In the genomic region with DNA sequence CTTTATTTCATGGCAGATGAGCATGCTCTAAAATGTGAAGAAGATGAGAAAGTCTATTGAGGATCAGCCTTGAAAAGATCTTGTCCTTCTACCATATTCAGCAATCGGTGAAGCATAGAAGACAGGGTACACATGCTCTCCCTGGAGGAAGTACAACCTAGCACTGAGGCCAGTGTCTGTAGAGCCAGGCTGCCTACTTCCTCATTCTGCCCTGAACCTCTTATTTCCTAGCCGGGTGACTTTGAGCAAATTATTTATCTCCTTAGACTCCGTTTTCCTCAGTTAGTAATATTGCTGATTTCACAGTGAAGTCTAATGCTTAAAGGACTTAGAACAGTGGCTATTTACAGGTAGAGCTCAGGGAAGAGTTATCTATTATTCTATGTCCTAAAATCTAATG, we compare ENCODE assay signal across 10 cellular contexts. TPM values are rescaled to one million over a fixed set of nuclear protein-coding genes. Genes with fewer than 3 reads are reported as not detected.
DNase-seq lines count a peak whose midpoint lies in the region; ATAC-seq and TF ChIP-seq lines count a peak whose summit lies in the region.
"Had no signal": no experiment of that assay in that cellular context is flagged by ENCODE, and none has a peak within 500 bp of the region (broad histone marks: within the 10 kb centered on the region; RNA-seq: fewer than 3 reads in every experiment).

No MANE protein-coding gene starts in this region.

- H3K4me3 ChIP-seq in Karpas-422 (ENCODE audit: low read length), result peak overlapping the region; percentile 37
- no peak overlapping the region for H3K4me3 ChIP-seq in naive thymus-derived CD4-positive, alpha-beta T cell (ENCODE audit: low read length)
- H3K4me3 ChIP-seq: SK-N-MC had no signal

- peaks cover 0 to 2% (median 0%) of the 10 kb centered on the region in 11 donors for H3K9me3 Mint-ChIP-seq in naive thymus-derived CD4-positive, alpha-beta T cell
- H3K9me3 Mint-ChIP-seq in progenitor cell of endocrine pancreas (ENCODE audit: low read depth), result peaks cover 3% of the 10 kb centered on the region
- no peaks in the 10 kb centered on the region for H3K9me3 Mint-ChIP-seq in activated CD4-positive, alpha-beta memory T cell treated with anti-CD3 and anti-CD28 coated beads, Interleukin-2, amount 10 ng/mL, durations not matched to agents 7 days and 5 days

- H3K9ac ChIP-seq in Karpas-422 (ENCODE audit: low read length), result peak overlapping the region; percentile 56

- H3K79me2 ChIP-seq in Karpas-422 (ENCODE audit: low read length), result no peaks in the 10 kb centered on the region

- no peaks in the 10 kb centered on the region for H3K9me3 ChIP-seq in Karpas-422 (ENCODE audit: low read length)
- no peaks in the 10 kb centered on the region for H3K9me3 ChIP-seq in naive thymus-derived CD4-positive, alpha-beta T cell (ENCODE audit: control insufficient read depth in 2 of 3, low read length in 3 of 3)

- intact Hi-C loops in naive thymus-derived CD4-positive, alpha-beta T cell (cut with micrococcal nuclease), result no loop called here

- ATAC-seq in GM19025 (IDR thresholded peaks at IDR 0.05; ENCODE audit: low read depth, unreplicated experiment), result peak; percentile 70
- ATAC-seq in HG02642 (IDR thresholded peaks at IDR 0.05; ENCODE audit: poor library complexity, unreplicated experiment), result peak; percentile 93
- ATAC-seq in naive thymus-derived CD4-positive, alpha-beta T cell, result peak; percentile 79

- peaks cover 0 to 3% (median 0%) of the 10 kb centered on the region in 7 donors for H3K4me1 Mint-ChIP-seq in naive thymus-derived CD4-positive, alpha-beta T cell
- H3K4me1 Mint-ChIP-seq in progenitor cell of endocrine pancreas (ENCODE audit: low read depth), result peaks cover 14% of the 10 kb centered on the region
- no peaks in the 10 kb centered on the region for H3K4me1 Mint-ChIP-seq in activated CD4-positive, alpha-beta memory T cell treated with anti-CD3 and anti-CD28 coated beads, Interleukin-2, amount 10 ng/mL, durations not matched to agents 7 days and 5 days

- TF ChIP-seq CTCF in progenitor cell of endocrine pancreas (IDR thresholded peaks at IDR 0.05; ENCODE audit: unreplicated experiment), result no peak

- no peaks in the 10 kb centered on the region for H3K9me2 ChIP-seq in Karpas-422 (replicated peaks; ENCODE audit: insufficient read depth, low read length)

- H3K4me2 ChIP-seq in Karpas-422 (ENCODE audit: low read depth, low read length, poor library complexity, severe bottlenecking), result peak overlapping the region; percentile 71

- H2AFZ ChIP-seq in Karpas-422 (ENCODE audit: low read length), result peak overlapping the region; percentile 86

- peaks cover 8 to 24% (median 15%) of the 10 kb centered on the region in 5 donors for H3K27me3 Mint-ChIP-seq in naive thymus-derived CD4-positive, alpha-beta T cell
- peaks cover 13% of the 10 kb centered on the region for H3K27me3 Mint-ChIP-seq in progenitor cell of endocrine pancreas
- peaks cover 26% of the 10 kb centered on the region for H3K27me3 Mint-ChIP-seq in activated CD4-positive, alpha-beta memory T cell treated with anti-CD3 and anti-CD28 coated beads, Interleukin-2, amount 10 ng/mL, durations not matched to agents 7 days and 5 days

- no peaks in the 10 kb centered on the region for H3K36me3 ChIP-seq in Karpas-422 (ENCODE audit: insufficient read depth, low read length)
- H3K36me3 ChIP-seq in naive thymus-derived CD4-positive, alpha-beta T cell (ENCODE audit: control insufficient read depth in 2 of 3, insufficient read depth in 3 of 3, low read length in 3 of 3), result no peaks in the 10 kb centered on the region

- H3K27ac ChIP-seq in Karpas-422 (ENCODE audit: low read length), result peak overlapping the region; percentile 96
- H3K27ac ChIP-seq in naive thymus-derived CD4-positive, alpha-beta T cell (ENCODE audit: low read depth, low read length), result no peak overlapping the region
- H3K27ac ChIP-seq: SK-N-MC had no signal

- CTCF ChIA-PET in naive thymus-derived CD4-positive, alpha-beta T cell (lab: Charles Lee), result no interaction called here
- CTCF ChIA-PET in activated CD4-positive, alpha-beta memory T cell treated with anti-CD3 and anti-CD28 coated beads, Interleukin-2, amount 10 ng/mL, durations not matched to agents 7 days and 5 days (lab: Charles Lee), result no interaction called here

- H3K4me3 Mint-ChIP-seq in naive thymus-derived CD4-positive, alpha-beta T cell, result no peak overlapping the region
- no peak overlapping the region for H3K4me3 Mint-ChIP-seq in progenitor cell of endocrine pancreas (ENCODE audit: low read depth)
- no peak overlapping the region for H3K4me3 Mint-ChIP-seq in activated CD4-positive, alpha-beta memory T cell treated with anti-CD3 and anti-CD28 coated beads, Interleukin-2, amount 10 ng/mL, durations not matched to agents 7 days and 5 days

- H3K36me3 Mint-ChIP-seq in naive thymus-derived CD4-positive, alpha-beta T cell, result no peaks in the 10 kb centered on the region
- H3K36me3 Mint-ChIP-seq in progenitor cell of endocrine pancreas (ENCODE audit: insufficient read depth), result no peaks in the 10 kb centered on the region
- H3K36me3 Mint-ChIP-seq in activated CD4-positive, alpha-beta memory T cell treated with anti-CD3 and anti-CD28 coated beads, Interleukin-2, amount 10 ng/mL, durations not matched to agents 7 days and 5 days (ENCODE audit: low read depth), result no peaks in the 10 kb centered on the region

- H3K4me1 ChIP-seq in Karpas-422 (ENCODE audit: low read length), result peaks cover 75% of the 10 kb centered on the region
- H3K4me1 ChIP-seq in naive thymus-derived CD4-positive, alpha-beta T cell (ENCODE audit: control insufficient read depth in 2 of 2, insufficient read depth in 2 of 2, low read length in 2 of 2), result no peaks in the 10 kb centered on the region

- POLR2A ChIA-PET in naive thymus-derived CD4-positive, alpha-beta T cell (lab: Charles Lee), result no interaction called here
- POLR2A ChIA-PET in activated CD4-positive, alpha-beta memory T cell treated with anti-CD3 and anti-CD28 coated beads, Interleukin-2, amount 10 ng/mL, durations not matched to agents 7 days and 5 days (lab: Charles Lee), result no interaction called here

- no peaks in the 10 kb centered on the region for H4K20me1 ChIP-seq in Karpas-422 (ENCODE audit: insufficient read depth, low read depth, low read length)

- no peaks in the 10 kb centered on the region for H3K27me3 ChIP-seq in Karpas-422 (ENCODE audit: low read length)
- H3K27me3 ChIP-seq in naive thymus-derived CD4-positive, alpha-beta T cell (ENCODE audit: control insufficient read depth in 2 of 2, insufficient read depth in 2 of 2, low read length in 2 of 2), result peaks cover 0 to 3% of the 10 kb centered on the region in 2 donors

- peak; percentile 90 for DNase-seq in Karpas-422
- no peak for DNase-seq in naive thymus-derived CD4-positive, alpha-beta T cell
- DNase-seq in progenitor cell of endocrine pancreas (ENCODE audit: low spot score, unreplicated experiment), result no peak
- no peak for DNase-seq in activated CD4-positive, alpha-beta memory T cell treated with anti-CD3 and anti-CD28 coated beads, Interleukin-2, amount 10 ng/mL, durations not matched to agents 7 days and 5 days
- DNase-seq in GOT3 (lab: John Stamatoyannopoulos, UW), result no peak
- DNase-seq: dermis blood vessel endothelial cell, posterior cingulate gyrus had no signal

- no peak overlapping the region for H3K27ac Mint-ChIP-seq in naive thymus-derived CD4-positive, alpha-beta T cell
- no peak overlapping the region for H3K27ac Mint-ChIP-seq in progenitor cell of endocrine pancreas
- no peak overlapping the region for H3K27ac Mint-ChIP-seq in activated CD4-positive, alpha-beta memory T cell treated with anti-CD3 and anti-CD28 coated beads, Interleukin-2, amount 10 ng/mL, durations not matched to agents 7 days and 5 days

RNA-seq across cellular contexts. Expression of a gene that starts 58.4 kb away (rescaled TPM):
- 0.43 and 1.1 TPM in 2 replicates for total RNA-seq in Karpas-422 (2014; rRNA removed; shearing (Covaris generic); ENCODE audit: low replicate concordance)
- total RNA-seq in naive thymus-derived CD4-positive, alpha-beta T cell, result not detected
- not detected for polyA plus RNA-seq in naive thymus-derived CD4-positive, alpha-beta T cell
- total RNA-seq in progenitor cell of endocrine pancreas, result 1.1 and 1.2 TPM in 2 replicates
- total RNA-seq in activated CD4-positive, alpha-beta memory T cell treated with anti-CD3 and anti-CD28 coated beads, Interleukin-2, amount 10 ng/mL, durations not matched to agents 7 days and 5 days, result not detected
